ENCODE assay signal across 8 cellular contexts in the genomic region with DNA sequence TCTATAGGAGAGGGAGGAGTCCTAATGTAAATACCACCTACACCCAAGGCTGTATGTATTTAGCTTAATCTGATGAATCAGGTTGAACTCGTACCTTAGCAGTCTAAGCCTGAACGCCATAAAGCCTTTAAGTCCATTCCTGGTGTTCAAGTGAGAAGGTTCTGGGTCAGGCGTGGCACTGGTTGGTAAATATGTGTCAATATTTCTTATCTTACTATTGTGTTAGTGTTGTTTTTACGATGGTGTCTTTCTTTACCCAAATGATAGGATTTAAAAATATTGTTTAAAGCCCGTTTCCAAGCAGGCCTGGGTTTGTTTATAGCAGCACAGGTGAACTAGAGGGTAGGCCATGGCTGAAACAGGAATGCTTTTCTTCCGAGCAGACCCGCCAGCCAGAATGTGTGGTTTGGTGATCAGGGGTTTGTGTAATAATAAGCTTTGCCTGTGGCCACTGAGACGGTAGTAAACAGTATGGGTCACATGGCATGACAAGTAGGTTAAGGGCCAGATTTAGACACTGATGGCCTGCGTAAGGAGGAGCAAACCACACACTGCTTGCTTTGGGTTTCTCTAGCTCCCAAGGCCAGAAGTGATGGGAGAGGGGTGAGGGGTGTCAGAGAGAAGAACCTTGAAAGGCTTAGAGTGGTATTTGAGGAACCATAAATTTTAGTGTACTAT. TPM values are rescaled to one million over a fixed set of nuclear protein-coding genes. Genes with fewer than 3 reads are reported as not detected.
DNase-seq lines count a peak whose midpoint lies in the region; ATAC-seq and TF ChIP-seq lines count a peak whose summit lies in the region.

No MANE protein-coding gene starts in this region.

- H3K4me3 ChIP-seq in Panc1 (ENCODE audit: low read depth in 2 of 2, low read length in 2 of 2) (no peak overlapping the region), spleen (no peak overlapping the region)

- no peak for DNase-seq in Panc1 (ENCODE audit: low read depth, low spot score)
- no peak for DNase-seq in left ventricle myocardium superior
- no peak for DNase-seq in spleen
- no peak for DNase-seq in hepatic stellate cell (ENCODE audit: low spot score)
- DNase-seq in stimulated activated CD4-positive, alpha-beta T cell treated with anti-CD3 and anti-CD28 coated beads, Interleukin-2, amount 100 ng/mL, for 24 hours, result no peak
- DNase-seq in activated CD4-positive, alpha-beta T cell treated with anti-CD3 and anti-CD28 coated beads for 1 hour, result no peak

- WGBS in spleen, 5 donors, result 65 to 80% (median 68%) methylated on average over 9 of the region's 9 CpGs

- no TSS peak for BruUV-seq in Panc1 (replicated peaks; lab: Mats Ljungman, UMichigan)

- in situ Hi-C loops in Panc1 (cut with HindIII; ENCODE audit: low pct_unique_long_range_greater_than_20kb, low sequenced_read_pairs), result no loop called here

- H3K27me3 ChIP-seq in Panc1 (ENCODE audit: control insufficient read depth, insufficient read depth, low read length) (no peaks in the 10 kb centered on the region), spleen (replicated peaks in 1 of 7) (no peaks in the 10 kb centered on the region)

- POLR2A ChIA-PET in Panc1 (lab: Charles Lee), result no interaction called here

- TF ChIP-seq POLR2A in spleen (IDR thresholded peaks at IDR 0.05), result no peak

- intact Hi-C loops in Panc1 (cut with micrococcal nuclease; ENCODE audit: unreplicated experiment) (no loop called here), left ventricle myocardium superior (cut with micrococcal nuclease) (no loop called here), spleen (cut with DNase I; ENCODE audit: low total_unique reads) (no loop called here)

- H3K27ac ChIP-seq in Panc1 (ENCODE audit: low read length) (peak overlapping the region; percentile 46), spleen (peak overlapping the region in 6 of 8 donors; percentile 3 to 68 (median 22))

- H3K4me1 ChIP-seq in Panc1 (ENCODE audit: control insufficient read depth, insufficient read depth, low read length), result peaks cover 27% of the 10 kb centered on the region
- peaks cover 9 to 50% (median 35%) of the 10 kb centered on the region in 6 donors for H3K4me1 ChIP-seq in spleen

- peak; percentile 40 for ATAC-seq in HG02678 (IDR thresholded peaks at IDR 0.05; ENCODE audit: unreplicated experiment)
- no peak for ATAC-seq in Panc1
- peak; percentile 29 for ATAC-seq in left ventricle myocardium superior
- no peak for ATAC-seq in HG02938 (IDR thresholded peaks at IDR 0.05; ENCODE audit: unreplicated experiment)

- CTCF ChIA-PET in Panc1 (lab: Charles Lee), result interaction anchor here (0.6 kb wide), 1 partner anchor 288 kb away, joined by 3 read pairs; no protein-coding TSS in a partner anchor

- no peak for TF ChIP-seq CTCF in Panc1 (IDR thresholded peaks at IDR 0.05)
- TF ChIP-seq CTCF in spleen (IDR thresholded peaks at IDR 0.05 in 8 of 11, conservative IDR thresholded peaks at IDR 0.05 in 3 of 11), result no peak

- H3K36me3 ChIP-seq in Panc1 (ENCODE audit: control insufficient read depth, insufficient read depth, low read length) (peaks cover 3% of the 10 kb centered on the region; the same call in 1 of the 2 replicates), spleen (no peaks in the 10 kb centered on the region)

- H3K9me3 ChIP-seq in Panc1 (ENCODE audit: control insufficient read depth, insufficient read depth, low read depth, low read length) (no peaks in the 10 kb centered on the region), spleen (no peaks in the 10 kb centered on the region)

RNA-seq across cellular contexts. Expression of a gene that starts 3.3 kb away (rescaled TPM):
- 129 TPM for total RNA-seq in Panc1 (2021; ENCODE audit: unreplicated experiment)
- 156 TPM for polyA plus RNA-seq in Panc1 (2012; ENCODE audit: insufficient read length)
- total RNA-seq in left ventricle myocardium superior, result 56.8 TPM
- total RNA-seq in spleen, result 100 to 1,000 TPM in 1 of 7 donors, 10 to 100 TPM in 6; 66.6 to 101 (median 94.1) TPM
- 10 to 100 TPM; 24.8 to 77.8 (median 59.5) TPM for polyA plus RNA-seq in spleen

RNA-seq across cellular contexts. Expression of a gene that starts 54.3 kb away (rescaled TPM):
- 148 TPM for total RNA-seq in Panc1 (2021; ENCODE audit: unreplicated experiment)
- 94.8 TPM for polyA plus RNA-seq in Panc1 (2012; ENCODE audit: insufficient read length)
- total RNA-seq in left ventricle myocardium superior, result 84.2 TPM
- 100 to 1,000 TPM; 180 to 352 (median 238) TPM for total RNA-seq in spleen
- 100 to 1,000 TPM in 1 of 3 donors, 10 to 100 TPM in 2; 66.8 to 117 (median 85.2) TPM for polyA plus RNA-seq in spleen

RNA-seq across cellular contexts. Expression of a gene that starts 55.6 kb away (rescaled TPM):
- total RNA-seq in Panc1 (2021; ENCODE audit: unreplicated experiment), result 40.0 TPM
- 20.3 TPM for polyA plus RNA-seq in Panc1 (2012; ENCODE audit: insufficient read length)
- total RNA-seq in left ventricle myocardium superior, result 36.6 TPM
- 100 to 1,000 TPM in 3 of 7 donors, 10 to 100 TPM in 4; 33.5 to 135 (median 51.1) TPM for total RNA-seq in spleen
- 10 to 100 TPM in 1 of 3 donors, 1 to 10 TPM in 2; 4.7 to 27.8 (median 6.2) TPM for polyA plus RNA-seq in spleen

RNA-seq across cellular contexts. Expression of a gene that starts 56.6 kb away (rescaled TPM):
- total RNA-seq in Panc1 (2021; ENCODE audit: unreplicated experiment), result 78.7 TPM
- 50.8 TPM for polyA plus RNA-seq in Panc1 (2012; ENCODE audit: insufficient read length)
- 8.3 TPM for total RNA-seq in left ventricle myocardium superior
- total RNA-seq in spleen, result 10 to 100 TPM; 31.0 to 58.1 (median 35.4) TPM
- polyA plus RNA-seq in spleen, result 10 to 100 TPM; 40.8 to 87.8 (median 68.9) TPM

Comparison
In these comparisons a context has a peak if more than half of its experiments do, and no peak if none do; other contexts are left out.
1. ATAC-seq: peak in HG02678 (single experiment) and left ventricle myocardium superior (single experiment); none in Panc1 (single experiment) and HG02938 (single experiment).